Comparison of ENCODE assay signal across 9 cellular contexts in the genomic region with DNA sequence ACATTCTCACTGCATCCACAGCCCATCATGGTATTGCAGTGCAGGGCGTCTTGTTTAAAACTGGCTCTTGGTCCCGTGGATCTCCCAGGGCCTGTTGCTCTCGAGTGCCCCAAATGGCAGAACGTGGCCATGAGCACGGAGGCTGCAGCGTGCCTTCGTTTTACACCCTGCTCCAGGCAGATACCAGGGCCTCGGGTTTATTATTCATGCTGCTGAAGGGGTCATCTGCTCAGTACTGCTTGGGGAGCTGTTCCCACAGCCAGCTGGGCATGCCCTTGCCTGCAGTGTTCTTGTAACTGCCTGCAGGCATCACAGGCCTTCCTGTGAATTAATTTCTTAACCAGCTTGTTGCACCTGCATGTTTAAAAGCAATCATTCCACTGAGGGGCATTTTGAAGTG.
DNase-seq lines count a peak whose midpoint lies in the region; ATAC-seq and TF ChIP-seq lines count a peak whose summit lies in the region.
"Had no signal": no experiment of that assay in that cellular context is flagged by ENCODE, and none has a peak within 500 bp of the region (broad histone marks: within the 10 kb centered on the region; RNA-seq: fewer than 3 reads in every experiment).

No MANE protein-coding gene starts in this region.

- H3K27ac ChIP-seq in prostate gland = peak overlapping the region in 1 of 2 donors; percentile 36
- H3K27ac ChIP-seq: Peyer's patch had no signal

- peak; percentile 44 to 85 for DNase-seq in NCI-H524 (lab: John Stamatoyannopoulos, UW)
- DNase-seq in NCI-H524 treated with DMSO at 0.1 percent for 48 hours (lab: John Stamatoyannopoulos, UW) = no peak
- peak; percentile 78 for DNase-seq in activated CD4-positive, alpha-beta T cell treated with anti-CD3 and anti-CD28 coated beads for 48 hours
- peak; percentile 9 for DNase-seq in effector CD8-positive, alpha-beta T cell (lab: John Stamatoyannopoulos, UW)
- DNase-seq in prostate gland (ENCODE audit: low spot score) = peak; percentile 45
- no peak for DNase-seq in NOMO-1 (lab: John Stamatoyannopoulos, UW; ENCODE audit: unreplicated experiment in 2 of 2)
- DNase-seq in NOMO-1 treated with DMSO at 0.1 percent for 48 hours (lab: John Stamatoyannopoulos, UW; ENCODE audit: unreplicated experiment) = no peak

- no peaks in the 10 kb centered on the region for H3K27me3 ChIP-seq in prostate gland (replicated peaks; ENCODE audit: insufficient read depth)
- H3K27me3 ChIP-seq: Peyer's patch had no signal

- peaks cover 4% of the 10 kb centered on the region for H3K4me1 ChIP-seq in prostate gland (replicated peaks)

- no peaks in the 10 kb centered on the region for H3K36me3 ChIP-seq in prostate gland

- 23% methylated on average over 8 of the region's 8 CpGs for WGBS in prostate gland

- H3K4me3 ChIP-seq in prostate gland = no peak overlapping the region
- H3K4me3 ChIP-seq: Peyer's patch had no signal

- intact Hi-C loops in prostate gland (cut with DNase I) = loop anchor here (10.0 kb wide), 1 partner anchor 317 kb away; the partner anchor contains the start of gene RPTOR

- TF ChIP-seq POLR2A in prostate gland (IDR thresholded peaks at IDR 0.05) = no peak

- no peaks in the 10 kb centered on the region for H3K9me3 ChIP-seq in prostate gland
- H3K9me3 ChIP-seq: Peyer's patch had no signal

- TF ChIP-seq CTCF in prostate gland (IDR thresholded peaks at IDR 0.05) = peak in 2 of 4 experiments; percentile 47 to 68

- no peak for ATAC-seq in GM21528 (IDR thresholded peaks at IDR 0.05; ENCODE audit: low FRiP score, unreplicated experiment)

Comparison
In these comparisons a context has a peak if more than half of its experiments do, and no peak if none do; other contexts are left out.
1. DNase-seq: peak in NCI-H524 (2 of 2), activated CD4-positive, alpha-beta T cell treated with anti-CD3 and anti-CD28 coated beads for 48 hours (single experiment), effector CD8-positive, alpha-beta T cell (single experiment) and prostate gland (single experiment); none in NCI-H524 treated with DMSO at 0.1 percent for 48 hours (single experiment), NOMO-1 (0 of 2) and NOMO-1 treated with DMSO at 0.1 percent for 48 hours (single experiment).